Comparison of ENCODE assay signal across 20 cellular contexts in the genomic region with DNA sequence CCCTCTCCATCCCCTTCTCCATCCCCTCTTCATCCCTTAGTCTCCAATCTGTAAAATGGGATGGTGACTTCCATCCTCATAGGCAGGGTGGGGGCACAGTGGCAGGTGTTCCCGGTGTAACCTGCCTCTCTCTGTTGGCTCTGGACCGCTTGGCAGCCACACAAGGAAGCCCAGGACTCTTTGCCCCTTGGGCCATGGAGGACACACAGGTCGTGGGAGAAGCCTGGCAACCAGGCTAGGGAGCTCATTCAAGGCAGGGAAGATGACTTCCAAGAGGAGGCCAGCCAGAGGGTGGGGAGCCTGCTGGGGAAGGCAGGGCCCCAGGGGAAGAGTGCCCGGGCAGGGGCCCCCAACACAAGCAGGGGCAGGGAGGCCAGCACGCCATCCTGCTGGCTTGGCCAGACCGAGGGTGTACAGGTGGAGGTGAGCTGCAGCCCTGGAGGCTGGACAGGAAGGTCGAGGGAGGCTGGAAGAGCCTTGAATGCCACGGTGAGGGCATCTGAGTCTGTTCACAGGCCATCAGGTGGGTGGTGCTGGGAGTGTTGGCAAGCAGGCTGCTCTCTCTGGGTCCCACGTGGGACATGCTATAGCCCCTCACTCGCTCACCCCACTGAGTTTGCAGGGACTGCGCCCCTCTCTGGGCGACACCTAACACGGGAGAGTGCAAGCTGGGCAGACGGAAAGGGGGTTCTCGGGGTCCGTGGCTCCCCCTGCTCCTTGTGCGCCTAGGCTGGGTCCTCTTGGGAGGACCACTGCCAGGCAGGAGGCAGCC. TPM values are rescaled to one million over a fixed set of nuclear protein-coding genes. Genes with fewer than 3 reads are reported as not detected.
DNase-seq lines count a peak whose midpoint lies in the region; ATAC-seq and TF ChIP-seq lines count a peak whose summit lies in the region.
"Had no signal": no experiment of that assay in that cellular context is flagged by ENCODE, and none has a peak within 500 bp of the region (broad histone marks: within the 10 kb centered on the region; RNA-seq: fewer than 3 reads in every experiment).

No MANE protein-coding gene starts in this region.

- H3K4me3 ChIP-seq in HL-60 (replicated peaks; ENCODE audit: insufficient read depth, low read length) (no peak overlapping the region), osteoblast (ENCODE audit: insufficient read depth, low read length) (no peak overlapping the region), left lung (no peak overlapping the region)
- H3K4me3 ChIP-seq: GM23338 had no signal

- H3K27me3 Mint-ChIP-seq in activated CD4-positive, alpha-beta T cell treated with anti-CD3 and anti-CD28 coated beads, Interleukin-2, amount 10 ng/mL, durations not matched to agents 7 days and 5 days = peaks cover 3% of the 10 kb centered on the region
- no peaks in the 10 kb centered on the region for H3K27me3 Mint-ChIP-seq in chondrocyte (ENCODE audit: low read depth)

- intact Hi-C loops in left lung (cut with DNase I) = no loop called here

- TF ChIP-seq CTCF in HL-60 (IDR thresholded peaks at IDR 0.05; ENCODE audit: insufficient read depth, low read length) = no peak
- no peak for TF ChIP-seq CTCF in chondrocyte (IDR thresholded peaks at IDR 0.05)
- no peak for TF ChIP-seq CTCF in osteoblast (IDR thresholded peaks at IDR 0.05; ENCODE audit: extremely low read depth, low read depth, low read length)
- no peak for TF ChIP-seq CTCF in left lung (IDR thresholded peaks at IDR 0.05)

- no peak for ATAC-seq in left lung
- ATAC-seq: GM23338, HepG2 had no signal

- H3K4me1 Mint-ChIP-seq in activated CD4-positive, alpha-beta T cell treated with anti-CD3 and anti-CD28 coated beads, Interleukin-2, amount 10 ng/mL, durations not matched to agents 7 days and 5 days = no peaks in the 10 kb centered on the region
- peaks cover 8% of the 10 kb centered on the region for H3K4me1 Mint-ChIP-seq in chondrocyte (ENCODE audit: low read depth)
- H3K4me1 Mint-ChIP-seq: GM23338 had no signal

- no peaks in the 10 kb centered on the region for H4K20me1 ChIP-seq in osteoblast (ENCODE audit: insufficient read depth, low read length)

- DNase-seq in activated CD4-positive, alpha-beta T cell treated with anti-CD3 and anti-CD28 coated beads, Interleukin-2, amount 10 ng/mL, durations not matched to agents 7 days and 5 days = no peak
- DNase-seq in activated CD4-positive, alpha-beta T cell treated with anti-CD3 and anti-CD28 coated beads, Interleukin-2, amount 50 U/mL, for 1 hour = no peak
- DNase-seq in HL-60 (ENCODE audit: low read depth in 1 of 2, low spot score in 1 of 2) (no peak), chondrocyte (ENCODE audit: low spot score) (peak; percentile 84), osteoblast (ENCODE audit: insufficient read length, low spot score, missing footprints) (peak; percentile 84), left lung (no peak), substantia nigra (lab: John Stamatoyannopoulos, UW) (no peak)
- DNase-seq in stimulated activated CD4-positive, alpha-beta T cell treated with anti-CD3 and anti-CD28 coated beads, Interleukin-4, amount 100 ng/mL, for 1 hour = no peak
- DNase-seq: COR-L47, Kasumi-1, NCI-H1105 treated with DMSO at 0.1 percent for 48 hours, NCI-H1930, NCI-H2171, NCI-H446 treated with DMSO at 0.1 percent for 48 hours, NCI-H774, SIG-M5 had no signal

- POLR2A ChIA-PET in activated CD4-positive, alpha-beta T cell treated with anti-CD3 and anti-CD28 coated beads, Interleukin-2, amount 10 ng/mL, durations not matched to agents 7 days and 5 days (lab: Charles Lee) = no interaction called here

- H3K27ac Mint-ChIP-seq in activated CD4-positive, alpha-beta T cell treated with anti-CD3 and anti-CD28 coated beads, Interleukin-2, amount 10 ng/mL, durations not matched to agents 7 days and 5 days = peak overlapping the region; percentile 17
- H3K27ac Mint-ChIP-seq in chondrocyte (ENCODE audit: unreplicated experiment) = no peak overlapping the region
- H3K27ac Mint-ChIP-seq: GM23338 had no signal

- H3K36me3 ChIP-seq in osteoblast (ENCODE audit: insufficient read depth, low read length) (no peaks in the 10 kb centered on the region), left lung (no peaks in the 10 kb centered on the region)

- H3K27me3 ChIP-seq in HL-60 (ENCODE audit: insufficient read depth, poor library complexity, severe bottlenecking) = no peaks in the 10 kb centered on the region
- no peaks in the 10 kb centered on the region for H3K27me3 ChIP-seq in osteoblast (ENCODE audit: insufficient read depth, low read length)
- H3K27me3 ChIP-seq in left lung = peaks cover 0 to 12% of the 10 kb centered on the region in 2 donors

- H2AFZ ChIP-seq in osteoblast (ENCODE audit: low read length) = no peak overlapping the region
- H2AFZ ChIP-seq: GM23338 had no signal

- H3K9me3 Mint-ChIP-seq in activated CD4-positive, alpha-beta T cell treated with anti-CD3 and anti-CD28 coated beads, Interleukin-2, amount 10 ng/mL, durations not matched to agents 7 days and 5 days = no peaks in the 10 kb centered on the region
- peaks cover 6% of the 10 kb centered on the region for H3K9me3 Mint-ChIP-seq in chondrocyte (ENCODE audit: low read depth)

- H3K4me3 Mint-ChIP-seq in activated CD4-positive, alpha-beta T cell treated with anti-CD3 and anti-CD28 coated beads, Interleukin-2, amount 10 ng/mL, durations not matched to agents 7 days and 5 days = no peak overlapping the region
- no peak overlapping the region for H3K4me3 Mint-ChIP-seq in chondrocyte (ENCODE audit: unreplicated experiment)
- H3K4me3 Mint-ChIP-seq: GM23338 had no signal

- H3K79me2 ChIP-seq in osteoblast (ENCODE audit: insufficient read depth, low read length) = no peaks in the 10 kb centered on the region

- H3K9me3 ChIP-seq in osteoblast (ENCODE audit: low read depth, low read length) = no peaks in the 10 kb centered on the region
- H3K9me3 ChIP-seq in left lung = no peaks in the 10 kb centered on the region

- peak overlapping the region; percentile 93 for H3K27ac ChIP-seq in HL-60 (replicated peaks)
- no peak overlapping the region for H3K27ac ChIP-seq in osteoblast (ENCODE audit: low read depth, low read length)
- peak overlapping the region in 1 of 2 donors; percentile 97 for H3K27ac ChIP-seq in left lung
- no peak overlapping the region for H3K27ac ChIP-seq in substantia nigra (ENCODE audit: low read depth, low read length, poor library complexity, severe bottlenecking)
- H3K27ac ChIP-seq: C4-2B had no signal

- H3K4me1 ChIP-seq in osteoblast (ENCODE audit: insufficient read depth, low read length) (no peaks in the 10 kb centered on the region), left lung (peaks cover 0 to 76% of the 10 kb centered on the region in 2 donors)

- CTCF ChIA-PET in activated CD4-positive, alpha-beta T cell treated with anti-CD3 and anti-CD28 coated beads, Interleukin-2, amount 10 ng/mL, durations not matched to agents 7 days and 5 days (lab: Charles Lee) = no interaction called here

- H3K36me3 Mint-ChIP-seq in activated CD4-positive, alpha-beta T cell treated with anti-CD3 and anti-CD28 coated beads, Interleukin-2, amount 10 ng/mL, durations not matched to agents 7 days and 5 days (ENCODE audit: low read depth) = no peaks in the 10 kb centered on the region
- no peaks in the 10 kb centered on the region for H3K36me3 Mint-ChIP-seq in chondrocyte (ENCODE audit: low read depth)

- H3K4me2 ChIP-seq in osteoblast (ENCODE audit: insufficient read depth, low read length) = no peak overlapping the region
- H3K4me2 ChIP-seq: GM23338 had no signal

RNA-seq across cellular contexts. Expression of gene CTSD, which starts 15.5 kb away (rescaled TPM):
- 100 to 1,000 TPM; 140 to 154 TPM for total RNA-seq in activated CD4-positive, alpha-beta T cell treated with anti-CD3 and anti-CD28 coated beads, Interleukin-2, amount 10 ng/mL, durations not matched to agents 7 days and 5 days
- total RNA-seq in chondrocyte (935 to 3,230 TPM (median 949 TPM) in 3 replicates), osteoblast (491 and 519 TPM in 2 replicates), left lung (1,000 to 10,000 TPM; 1,902 to 2,455 TPM)

RNA-seq across cellular contexts. Expression of gene IFITM10, which starts 28.8 kb away (rescaled TPM):
- 1 to 10 TPM in 1 of 2 experiments, under 1 TPM in 1; 0.96 to 1.3 TPM for total RNA-seq in activated CD4-positive, alpha-beta T cell treated with anti-CD3 and anti-CD28 coated beads, Interleukin-2, amount 10 ng/mL, durations not matched to agents 7 days and 5 days
- total RNA-seq in chondrocyte = 39.8 to 159 TPM (median 41.2 TPM) in 3 replicates
- 15.0 and 18.1 TPM in 2 replicates for total RNA-seq in osteoblast
- total RNA-seq in left lung = 10 to 100 TPM in 1 of 2 donors, 1 to 10 TPM in 1; 3.4 to 16.5 TPM
- total RNA-seq: GM23338 had no signal

RNA-seq across cellular contexts. Expression of gene SYT8, which starts 55.6 kb away (rescaled TPM):
- total RNA-seq in activated CD4-positive, alpha-beta T cell treated with anti-CD3 and anti-CD28 coated beads, Interleukin-2, amount 10 ng/mL, durations not matched to agents 7 days and 5 days = not detected
- total RNA-seq in chondrocyte (7.1 to 20.4 TPM (median 7.3 TPM) in 3 replicates), osteoblast (0.36 and 0.59 TPM in 2 replicates), left lung (1 to 10 TPM; 6.0 to 8.8 TPM)
- total RNA-seq: A172, GM23338 had no signal

RNA-seq across cellular contexts. Expression of gene TNNI2, which starts 59.6 kb away (rescaled TPM):
- not detected for total RNA-seq in activated CD4-positive, alpha-beta T cell treated with anti-CD3 and anti-CD28 coated beads, Interleukin-2, amount 10 ng/mL, durations not matched to agents 7 days and 5 days
- total RNA-seq in chondrocyte (1.3 to 3.2 TPM (median 1.4 TPM) in 3 replicates), osteoblast (not detected in 2 replicates), left lung (1 to 10 TPM; 3.4 to 8.5 TPM)
- total RNA-seq: A172, GM23338 had no signal

Comparison
In these comparisons a context has a peak if more than half of its experiments do, and no peak if none do; other contexts are left out.
1. DNase-seq: peak in chondrocyte (single experiment) and osteoblast (single experiment); none in activated CD4-positive, alpha-beta T cell treated with anti-CD3 and anti-CD28 coated beads, Interleukin-2, amount 10 ng/mL, durations not matched to agents 7 days and 5 days (single experiment), activated CD4-positive, alpha-beta T cell treated with anti-CD3 and anti-CD28 coated beads, Interleukin-2, amount 50 U/mL, for 1 hour (single experiment), HL-60 (0 of 2), stimulated activated CD4-positive, alpha-beta T cell treated with anti-CD3 and anti-CD28 coated beads, Interleukin-4, amount 100 ng/mL, for 1 hour (single experiment), left lung (0 of 2) and substantia nigra (0 of 49).